Comparison of ENCODE assay signal across 8 cellular contexts in genomic region chr13:113364933-113365371, GRCh38. TPM values are rescaled to one million over a fixed set of nuclear protein-coding genes. Genes with fewer than 3 reads are reported as not detected.
A peak's percentile ranks its signal among the peaks of the same experiment; 100 is the strongest.
DNase-seq lines count a peak whose midpoint lies in the region; ATAC-seq and TF ChIP-seq lines count a peak whose summit lies in the region.
"Had no signal": no experiment of that assay in that cellular context is flagged by ENCODE, and none has a peak within 500 bp of the region (broad histone marks: within the 10 kb centered on the region; RNA-seq: fewer than 3 reads in every experiment).

No MANE protein-coding gene starts in this region.

- TF ChIP-seq CTCF in brain (conservative IDR thresholded peaks at IDR 0.05) (no peak), mucosa of descending colon (IDR thresholded peaks at IDR 0.05) (no peak), suprapubic skin (IDR thresholded peaks at IDR 0.05) (no peak)

- H3K27ac ChIP-seq in HUES6 (ENCODE audit: low read depth, low read length) (peak overlapping the region; percentile 54; the same call in 1 of the 2 replicates), suprapubic skin (peak overlapping the region; percentile 88)

- peaks cover 13% of the 10 kb centered on the region for H3K36me3 ChIP-seq in HUES6 (ENCODE audit: control insufficient read depth, insufficient read depth, low read length)
- H3K36me3 ChIP-seq in mucosa of descending colon (ENCODE audit: low read depth), result no peaks in the 10 kb centered on the region
- no peaks in the 10 kb centered on the region for H3K36me3 ChIP-seq in suprapubic skin

- no peak for ATAC-seq in mucosa of descending colon
- no peak for ATAC-seq in HG03039 (IDR thresholded peaks at IDR 0.05; ENCODE audit: unreplicated experiment)

- no peak for TF ChIP-seq POLR2A in suprapubic skin (IDR thresholded peaks at IDR 0.05)

- H3K4me3 Mint-ChIP-seq in brain, result peak overlapping the region; percentile 57 to 74 (median 71)

- H3K4me1 ChIP-seq in HUES6 (ENCODE audit: control insufficient read depth, insufficient read depth, low read length), result peaks cover 22% of the 10 kb centered on the region
- H3K4me1 ChIP-seq in mucosa of descending colon (ENCODE audit: low read depth), result peaks cover 8% of the 10 kb centered on the region
- peaks cover 26% of the 10 kb centered on the region for H3K4me1 ChIP-seq in suprapubic skin

- H3K4me1 Mint-ChIP-seq in brain, result peaks cover 11% of the 10 kb centered on the region

- no peak for TF ChIP-seq EP300 in suprapubic skin (IDR thresholded peaks at IDR 0.05)

- WGBS in suprapubic skin, result 81% methylated on average over 9 of the region's 32 CpGs

- peaks cover 0 to 2% (median 0%) of the 10 kb centered on the region in 5 experiments for H3K9me3 Mint-ChIP-seq in brain

- intact Hi-C loops in mucosa of descending colon (cut with DNase I, micrococcal nuclease), result no loop called here

- peaks cover 2% of the 10 kb centered on the region for H3K27me3 Mint-ChIP-seq in brain

- DNase-seq in mucosa of descending colon (peak in 2 of 3 donors; percentile 38 to 63), suprapubic skin (ENCODE audit: low spot score in 2 of 2) (peak in 1 of 2 donors; percentile 84), HCEC 1CT (no peak), middle frontal gyrus (ENCODE audit: extremely low spot score, low spot score) (no peak)
- DNase-seq: NCI-H1436 had no signal

- H3K9me3 ChIP-seq in HUES6 (ENCODE audit: control insufficient read depth, insufficient read depth, low read depth, low read length), result no peaks in the 10 kb centered on the region
- no peaks in the 10 kb centered on the region for H3K9me3 ChIP-seq in mucosa of descending colon
- H3K9me3 ChIP-seq in suprapubic skin, result no peaks in the 10 kb centered on the region

- H3K9ac ChIP-seq in HUES6 (ENCODE audit: low read length), result peak overlapping the region; percentile 22

- H3K4me3 ChIP-seq in HUES6 (ENCODE audit: low read depth, low read length) (no peak overlapping the region), mucosa of descending colon (no peak overlapping the region), suprapubic skin (peak overlapping the region; percentile 84)

- H3K27me3 ChIP-seq in HUES6 (ENCODE audit: control insufficient read depth, insufficient read depth, low read length) (no peaks in the 10 kb centered on the region; the same call in 1 of the 2 replicates), suprapubic skin (peaks cover 4% of the 10 kb centered on the region)

- no peak overlapping the region for H3K27ac Mint-ChIP-seq in brain

- H3K36me3 Mint-ChIP-seq in brain, result no peaks in the 10 kb centered on the region

RNA-seq across cellular contexts. Expression of gene GRTP1, which starts 1.0 kb away (rescaled TPM):
- 0.78 TPM for polyA plus RNA-seq in brain (ENCODE audit: insufficient read depth, low read depth, low replicate concordance)
- 10 to 100 TPM; 31.6 to 64.8 (median 43.3) TPM for total RNA-seq in mucosa of descending colon
- total RNA-seq in suprapubic skin, result 10 to 100 TPM; 23.5 to 40.8 (median 32.2) TPM

Comparison
In these comparisons a context has a peak if more than half of its experiments do, and no peak if none do; other contexts are left out.
1. DNase-seq: peak in mucosa of descending colon (2 of 3); none in HCEC 1CT (single experiment) and middle frontal gyrus (single experiment).